Comparison of ENCODE assay signal across 16 cellular contexts in the genomic region with DNA sequence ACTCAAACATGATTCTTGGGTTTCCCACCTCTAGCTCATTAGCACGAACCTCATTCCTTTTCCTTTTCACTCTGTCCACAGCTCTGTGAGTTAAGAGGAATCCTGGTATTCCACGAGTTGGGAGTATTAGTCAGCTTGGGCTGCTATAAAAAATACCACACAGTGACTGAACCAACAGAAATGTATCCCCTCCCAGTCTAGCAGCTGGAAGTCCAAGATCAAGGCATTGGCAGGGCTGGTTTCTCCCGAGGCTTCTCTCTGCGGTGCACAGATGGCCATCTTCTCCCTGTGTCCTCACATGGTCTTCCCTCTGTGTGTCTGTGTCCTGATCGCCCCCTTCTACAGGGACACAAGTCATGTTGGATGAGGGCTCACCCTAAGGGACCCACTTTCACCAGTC.
A peak's percentile ranks its signal among the peaks of the same experiment; 100 is the strongest.
DNase-seq lines count a peak whose midpoint lies in the region; TF ChIP-seq lines count a peak whose summit lies in the region.
"Had no signal": no experiment of that assay in that cellular context is flagged by ENCODE, and none has a peak within 500 bp of the region (broad histone marks: within the 10 kb centered on the region; RNA-seq: fewer than 3 reads in every experiment).

No MANE protein-coding gene starts in this region.

- no peaks in the 10 kb centered on the region for H3K27me3 ChIP-seq in neuronal stem cell (ENCODE audit: control insufficient read depth in 3 of 3, insufficient read depth in 3 of 3, low read depth in 1 of 3, low read length in 3 of 3)

- no peak overlapping the region for H3K4me2 ChIP-seq in neuronal stem cell (ENCODE audit: insufficient read depth, low read length, poor library complexity, severe bottlenecking)

- no peak overlapping the region for H3K18ac ChIP-seq in neuronal stem cell (ENCODE audit: low read length)

- peak; percentile 47 for DNase-seq in EL
- peak; percentile 48 for DNase-seq in LoVo (ENCODE audit: low spot score)
- peak; percentile 24 for DNase-seq in coronary artery (ENCODE audit: low spot score)
- no peak for DNase-seq in nephron progenitor cell
- no peak for DNase-seq in hepatic stellate cell (ENCODE audit: low spot score)
- DNase-seq in DMS 273 (lab: John Stamatoyannopoulos, UW; ENCODE audit: unreplicated experiment) = no peak
- no peak for DNase-seq in neuronal stem cell (ENCODE audit: low spot score)
- DNase-seq in RKO (ENCODE audit: low spot score) = no peak
- DNase-seq: CD8-positive, alpha-beta T cell; H9; NCI-H1048; NCI-H446 treated with DMSO at 0.1 percent for 48 hours; NCI-H748 treated with DMSO at 0.1 percent for 48 hours had no signal

- peaks cover 0 to 10% of the 10 kb centered on the region in 2 donors for H3K36me3 ChIP-seq in neuronal stem cell (replicated peaks in 1 of 2; ENCODE audit: control insufficient read depth in 2 of 2, insufficient read depth in 2 of 2, low read length in 2 of 2)

- no peak overlapping the region for H4K91ac ChIP-seq in neuronal stem cell (ENCODE audit: low read depth, low read length, poor library complexity)

- H3K36me3 Mint-ChIP-seq in nephron progenitor cell (ENCODE audit: low read depth) = peaks cover 74% of the 10 kb centered on the region
- H3K36me3 Mint-ChIP-seq: CD8-positive, alpha-beta T cell had no signal

- H3K9ac ChIP-seq in neuronal stem cell (ENCODE audit: low read depth, low read length, poor library complexity) = no peak overlapping the region

- no peak overlapping the region for H2BK12ac ChIP-seq in neuronal stem cell (ENCODE audit: low read length)

- no peak overlapping the region for H2BK5ac ChIP-seq in neuronal stem cell (ENCODE audit: low read length)

- peaks cover 24% of the 10 kb centered on the region for H3K9me3 Mint-ChIP-seq in nephron progenitor cell
- H3K9me3 Mint-ChIP-seq: CD8-positive, alpha-beta T cell; H9; IgD-negative memory B cell had no signal

- TF ChIP-seq CTCF in coronary artery (IDR thresholded peaks at IDR 0.05) (no peak), nephron progenitor cell (IDR thresholded peaks at IDR 0.05) (no peak)

- no peak overlapping the region for H2BK15ac ChIP-seq in neuronal stem cell (ENCODE audit: low read length)

- H3K27ac Mint-ChIP-seq in nephron progenitor cell = peak overlapping the region; percentile 86
- H3K27ac Mint-ChIP-seq: B cell; CD8-positive, alpha-beta T cell; IgD-negative memory B cell had no signal

- H4K8ac ChIP-seq in neuronal stem cell (ENCODE audit: low read depth, low read length) = no peak overlapping the region

- no peak overlapping the region for H3K4me3 Mint-ChIP-seq in nephron progenitor cell
- H3K4me3 Mint-ChIP-seq: B cell; CD8-positive, alpha-beta T cell; H9 had no signal

- no CpG with 5 or more reads among the region's 5 CpGs for WGBS in neuronal stem cell (ENCODE audit: extremely low coverage in 2 of 2, insufficient read length in 2 of 2, insufficient replicate concordance in 1 of 2), 2 donors

- no peak overlapping the region for H2BK120ac ChIP-seq in neuronal stem cell (ENCODE audit: low read depth, low read length)

- no peak overlapping the region for H2AFZ ChIP-seq in neuronal stem cell (ENCODE audit: low read length)

- H3K4ac ChIP-seq in neuronal stem cell (ENCODE audit: low read length) = no peak overlapping the region

- H3K27ac ChIP-seq in coronary artery (peak overlapping the region in 1 of 2 donors; percentile 12), neuronal stem cell (replicated peaks; ENCODE audit: low read length) (no peak overlapping the region)

- H3K27me3 Mint-ChIP-seq in nephron progenitor cell (ENCODE audit: low read depth, poor library complexity) = no peaks in the 10 kb centered on the region
- H3K27me3 Mint-ChIP-seq: B cell, IgD-negative memory B cell had no signal

- no peak overlapping the region for H3K23ac ChIP-seq in neuronal stem cell (ENCODE audit: low read depth, low read length, poor library complexity)

- peaks cover 2% of the 10 kb centered on the region in 2 donors for H3K9me3 ChIP-seq in neuronal stem cell (replicated peaks in 1 of 2; ENCODE audit: control insufficient read depth in 2 of 2, insufficient read depth in 1 of 2, low read depth in 1 of 2, low read length in 2 of 2)

- no peaks in the 10 kb centered on the region for H3K79me1 ChIP-seq in neuronal stem cell (ENCODE audit: low read depth, low read length)

- peaks cover 63% of the 10 kb centered on the region for H3K4me1 Mint-ChIP-seq in nephron progenitor cell
- H3K4me1 Mint-ChIP-seq: B cell had no signal

- H3K4me3 ChIP-seq in coronary artery (no peak overlapping the region), neuronal stem cell (ENCODE audit: low read length in 2 of 2) (no peak overlapping the region)
- H3K4me3 ChIP-seq: GM12878 had no signal

- peaks cover 3 to 15% of the 10 kb centered on the region in 2 donors for H3K4me1 ChIP-seq in neuronal stem cell (ENCODE audit: control insufficient read depth in 2 of 2, insufficient read depth in 1 of 2, low read depth in 1 of 2, low read length in 2 of 2)

- H3K14ac ChIP-seq in neuronal stem cell (ENCODE audit: low read length) = no peak overlapping the region

- H2AK5ac ChIP-seq in neuronal stem cell (ENCODE audit: low read depth, low read length) = no peak overlapping the region

Comparison
In these comparisons a context has a peak if more than half of its experiments do, and no peak if none do; other contexts are left out.
1. DNase-seq: peak in EL (single experiment), LoVo (single experiment) and coronary artery (single experiment); none in nephron progenitor cell (single experiment), hepatic stellate cell (single experiment), DMS 273 (single experiment), neuronal stem cell (single experiment) and RKO (single experiment).